ENCODE assay signal across 11 cellular contexts in the genomic region with DNA sequence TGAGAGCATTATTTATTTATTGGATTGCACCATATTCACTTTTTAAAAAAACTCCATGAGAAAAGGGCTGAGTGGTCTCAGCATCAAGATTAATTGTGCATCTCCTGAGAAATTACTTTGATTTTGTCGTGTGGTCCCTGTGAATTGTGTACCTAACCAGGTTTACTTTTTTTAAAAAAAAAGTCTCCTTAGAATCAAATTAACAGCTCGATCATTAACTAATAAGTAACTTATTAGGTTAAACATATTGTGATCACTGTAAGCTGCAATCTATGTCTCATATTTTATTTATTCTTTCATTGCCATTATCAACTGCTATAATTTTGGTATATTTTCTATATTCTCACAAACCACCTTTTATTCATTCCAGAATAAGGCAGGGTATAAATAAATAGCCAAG.
"Had no signal": no experiment of that assay in that cellular context is flagged by ENCODE, and none has a peak within 500 bp of the region (broad histone marks: within the 10 kb centered on the region; RNA-seq: fewer than 3 reads in every experiment).

No MANE protein-coding gene starts in this region.

- DNase-seq: GM23248, GOT3, H7, H9, HCEC 1CT, HFFc6 had no signal

- H3K4me1 ChIP-seq: HAP-1 had no signal

- H3K9ac ChIP-seq: GM23248 had no signal

- H3K4me3 ChIP-seq: GM23248, GM23338, HAP-1 had no signal

- H3K36me3 ChIP-seq: HAP-1 had no signal

- H3K9me3 ChIP-seq: HAP-1 had no signal

- FAIRE-seq: H1, H54 had no signal

- ATAC-seq: GM23338, HCT116 had no signal

- H3K27ac ChIP-seq: GM23248 had no signal
